Comparison of ENCODE assay signal across 26 cellular contexts in the genomic region with DNA sequence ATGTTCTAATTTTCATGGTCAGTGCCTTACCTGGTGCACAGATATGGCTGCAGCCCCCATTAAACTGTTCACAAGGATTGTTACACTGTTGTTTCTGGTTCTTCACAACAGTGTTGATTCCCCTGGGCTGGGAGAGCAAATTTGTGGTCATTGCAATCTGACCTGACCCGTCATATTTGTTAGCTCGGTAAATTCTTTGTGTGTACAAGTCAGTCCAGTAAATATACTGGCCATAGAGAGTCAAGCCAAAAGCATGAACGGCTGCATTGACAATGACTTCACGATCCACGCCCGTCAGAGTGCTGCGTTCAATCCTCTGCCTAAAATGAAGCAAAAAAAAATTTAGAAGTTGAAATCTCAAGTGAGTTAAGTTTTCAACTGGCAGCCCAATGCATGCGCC.
"Had no signal": no experiment of that assay in that cellular context is flagged by ENCODE, and none has a peak within 500 bp of the region (broad histone marks: within the 10 kb centered on the region; RNA-seq: fewer than 3 reads in every experiment).

No MANE protein-coding gene starts in this region.

- H3K9me3 Mint-ChIP-seq: activated B cell treated with CpG ODN at 0.5 μM for 24 hours; activated CD4-positive, alpha-beta memory T cell treated with anti-CD3 and anti-CD28 coated beads for 36 hours; activated CD4-positive, alpha-beta T cell treated with anti-CD3 and anti-CD28 coated beads, Interleukin-2, amount 10 ng/mL, durations not matched to agents 7 days and 5 days; activated naive CD4-positive, alpha-beta T cell treated with anti-CD3 and anti-CD28 coated beads for 36 hours; activated T-cell treated with anti-CD3 and anti-CD28 coated beads, Interleukin-2, amount 50 U/mL, for 4 hours; brain; T-helper 1 cell treated with Interleukin-12 subunit alpha and Interleukin-12 subunit beta and Interleukin-4 antibody, amounts not matched to agents 30 μg/mL and 1 μg/mL, for 36 hours had no signal

- H3K36me3 Mint-ChIP-seq: activated CD4-positive, alpha-beta memory T cell treated with anti-CD3 and anti-CD28 coated beads for 36 hours; activated naive CD8-positive, alpha-beta T cell had no signal

- H3K4me3 ChIP-seq: cardiac muscle cell, MG63, PC-9 had no signal

- H3K27me3 Mint-ChIP-seq: activated B cell treated with CpG ODN at 0.5 μM for 24 hours, brain had no signal

- H3K27ac Mint-ChIP-seq: activated B cell treated with CpG ODN at 0.5 μM for 24 hours; activated CD4-positive, alpha-beta memory T cell treated with anti-CD3 and anti-CD28 coated beads for 36 hours; activated CD4-positive, alpha-beta T cell treated with anti-CD3 and anti-CD28 coated beads, Interleukin-2, amount 10 ng/mL, durations not matched to agents 7 days and 5 days; activated naive CD4-positive, alpha-beta T cell treated with anti-CD3 and anti-CD28 coated beads for 36 hours; activated naive CD8-positive, alpha-beta T cell; T-helper 1 cell treated with Interleukin-12 subunit alpha and Interleukin-12 subunit beta and Interleukin-4 antibody, amounts not matched to agents 30 μg/mL and 1 μg/mL, for 36 hours had no signal

- DNase-seq: activated B cell treated with CpG ODN at 0.5 μM for 24 hours; activated CD4-positive, alpha-beta memory T cell treated with anti-CD3 and anti-CD28 coated beads for 36 hours; activated CD4-positive, alpha-beta T cell treated with anti-CD3 and anti-CD28 coated beads for 1 hour; activated CD4-positive, alpha-beta T cell treated with anti-CD3 and anti-CD28 coated beads, Interleukin-2, amount 10 ng/mL, durations not matched to agents 7 days and 5 days; activated CD8-positive, alpha-beta memory T cell treated with anti-CD3 and anti-CD28 coated beads for 24 hours; activated gamma-delta T cell; activated naive CD4-positive, alpha-beta T cell treated with anti-CD3 and anti-CD28 coated beads for 36 hours; activated T-cell treated with anti-CD3 and anti-CD28 coated beads, Interleukin-2, amount 50 U/mL, for 4 hours; amygdala; MG63; MV-4-11; NCI-H1092 treated with DMSO at 0.1 percent for 48 hours; NCI-H1417 treated with DMSO at 0.1 percent for 48 hours; NCI-H1694; NCI-H2029; NCI-H2107; NCI-H2171 treated with DMSO at 0.1 percent for 48 hours; NCI-H226; NCI-H526; PC-9; SHP77 treated with DMSO at 0.1 percent for 48 hours had no signal

- ATAC-seq: activated T-cell treated with anti-CD3 and anti-CD28 coated beads, Interleukin-2, amount 50 U/mL, for 4 hours had no signal

- H3K27ac ChIP-seq: cardiac muscle cell, PC-9 had no signal

- H3K9me3 ChIP-seq: MG63 had no signal

- H3K36me3 ChIP-seq: cardiac muscle cell, MG63 had no signal

- H2AFZ ChIP-seq: PC-9 had no signal

- H3K27me3 ChIP-seq: cardiac muscle cell had no signal

- H3K4me3 Mint-ChIP-seq: activated B cell treated with CpG ODN at 0.5 μM for 24 hours; activated CD4-positive, alpha-beta memory T cell treated with anti-CD3 and anti-CD28 coated beads for 36 hours; activated CD4-positive, alpha-beta T cell treated with anti-CD3 and anti-CD28 coated beads, Interleukin-2, amount 10 ng/mL, durations not matched to agents 7 days and 5 days; activated naive CD4-positive, alpha-beta T cell treated with anti-CD3 and anti-CD28 coated beads for 36 hours; activated naive CD8-positive, alpha-beta T cell; activated T-cell treated with anti-CD3 and anti-CD28 coated beads, Interleukin-2, amount 50 U/mL, for 4 hours; brain; T-helper 1 cell treated with Interleukin-12 subunit alpha and Interleukin-12 subunit beta and Interleukin-4 antibody, amounts not matched to agents 30 μg/mL and 1 μg/mL, for 36 hours had no signal

- H3K4me2 ChIP-seq: PC-9 had no signal

- FAIRE-seq: astrocyte had no signal

- H3K4me1 Mint-ChIP-seq: activated B cell treated with CpG ODN at 0.5 μM for 24 hours; activated CD4-positive, alpha-beta T cell treated with anti-CD3 and anti-CD28 coated beads, Interleukin-2, amount 10 ng/mL, durations not matched to agents 7 days and 5 days; brain had no signal
